Comparison of ENCODE assay signal across 21 cellular contexts in the genomic region with DNA sequence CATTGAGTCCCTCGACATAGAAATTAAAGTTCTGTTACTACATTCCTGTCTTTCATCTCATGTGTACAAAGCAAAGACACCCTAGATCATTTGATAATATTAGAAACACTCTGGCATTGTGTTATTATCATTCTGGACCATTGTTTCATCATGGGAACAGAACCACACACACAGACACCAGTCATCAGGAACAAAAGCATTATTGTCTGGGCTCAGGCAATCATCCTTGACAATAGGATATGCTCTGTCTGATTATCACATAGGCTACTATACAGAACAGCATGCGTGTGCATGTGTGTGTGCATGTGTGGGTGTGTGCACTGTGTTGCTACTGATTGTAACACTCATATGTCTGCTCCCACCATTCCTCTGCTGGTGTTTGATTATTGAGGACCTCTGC.
"Had no signal": no experiment of that assay in that cellular context is flagged by ENCODE, and none has a peak within 500 bp of the region (broad histone marks: within the 10 kb centered on the region; RNA-seq: fewer than 3 reads in every experiment).

No MANE protein-coding gene starts in this region.

- H3K27me3 ChIP-seq: adrenal gland, neural progenitor cell, upper lobe of right lung had no signal

- FAIRE-seq: astrocyte had no signal

- H3K4me1 ChIP-seq: adrenal gland, lower lobe of right lung, neural progenitor cell, upper lobe of right lung had no signal

- DNase-seq: activated B cell treated with CpG ODN at 0.5 μM for 24 hours; activated CD4-positive, alpha-beta T cell treated with anti-CD3 and anti-CD28 coated beads for 36 hours; activated CD4-positive, alpha-beta T cell treated with anti-CD3 and anti-CD28 coated beads, Interleukin-2, amount 50 U/mL, for 4 hours; activated CD8-positive, alpha-beta memory T cell treated with anti-CD3 and anti-CD28 coated beads for 24 hours; activated CD8-positive, alpha-beta memory T cell treated with anti-CD3 and anti-CD28 coated beads, Interleukin-2, amount 50 U/mL, for 4 hours; activated T-cell treated with anti-CD3 and anti-CD28 coated beads, Interleukin-2, amount 50 U/mL, for 24 hours; adrenal gland; endodermal cell; lower lobe of right lung; naive thymus-derived CD8-positive, alpha-beta T cell; retina; stimulated activated CD4-positive, alpha-beta T cell treated with anti-CD3 and anti-CD28 coated beads, Interleukin-2, amount 100 ng/mL, for 48 hours; stimulated activated CD8-positive, alpha-beta memory T cell treated with anti-CD3 and anti-CD28 coated beads, Interleukin-4, amount 100 ng/mL, for 48 hours; stimulated activated naive B cell treated with anti-CD40 and anti-IgM and Interleukin-4, amounts not matched to agents 10 μg/mL and 1 μg/mL and 100 μg/mL, for 72 hours; T-helper 9 cell; upper lobe of right lung had no signal

- H3K27ac ChIP-seq: adrenal gland, coronary artery, epithelial cell of prostate, lower lobe of right lung, neural progenitor cell, upper lobe of right lung had no signal

- H3K9me3 ChIP-seq: adrenal gland, lower lobe of right lung, upper lobe of right lung had no signal

- H3K36me3 ChIP-seq: adrenal gland, lower lobe of right lung, neural progenitor cell, upper lobe of right lung had no signal

- ATAC-seq: activated CD4-positive, alpha-beta T cell treated with anti-CD3 and anti-CD28 coated beads for 36 hours; activated T-helper 17 cell treated with anti-CD3 and anti-CD28 coated beads, Interleukin-2, amount 50 U/mL, for 72 hours; lower lobe of right lung; naive thymus-derived CD8-positive, alpha-beta T cell; stimulated activated naive B cell treated with anti-CD40 and anti-IgM and Interleukin-4, amounts not matched to agents 10 μg/mL and 1 μg/mL and 100 μg/mL, for 72 hours; upper lobe of right lung had no signal

- H3K4me3 ChIP-seq: adrenal gland, coronary artery, lower lobe of right lung, neural progenitor cell, upper lobe of right lung had no signal
